In the genomic region with DNA sequence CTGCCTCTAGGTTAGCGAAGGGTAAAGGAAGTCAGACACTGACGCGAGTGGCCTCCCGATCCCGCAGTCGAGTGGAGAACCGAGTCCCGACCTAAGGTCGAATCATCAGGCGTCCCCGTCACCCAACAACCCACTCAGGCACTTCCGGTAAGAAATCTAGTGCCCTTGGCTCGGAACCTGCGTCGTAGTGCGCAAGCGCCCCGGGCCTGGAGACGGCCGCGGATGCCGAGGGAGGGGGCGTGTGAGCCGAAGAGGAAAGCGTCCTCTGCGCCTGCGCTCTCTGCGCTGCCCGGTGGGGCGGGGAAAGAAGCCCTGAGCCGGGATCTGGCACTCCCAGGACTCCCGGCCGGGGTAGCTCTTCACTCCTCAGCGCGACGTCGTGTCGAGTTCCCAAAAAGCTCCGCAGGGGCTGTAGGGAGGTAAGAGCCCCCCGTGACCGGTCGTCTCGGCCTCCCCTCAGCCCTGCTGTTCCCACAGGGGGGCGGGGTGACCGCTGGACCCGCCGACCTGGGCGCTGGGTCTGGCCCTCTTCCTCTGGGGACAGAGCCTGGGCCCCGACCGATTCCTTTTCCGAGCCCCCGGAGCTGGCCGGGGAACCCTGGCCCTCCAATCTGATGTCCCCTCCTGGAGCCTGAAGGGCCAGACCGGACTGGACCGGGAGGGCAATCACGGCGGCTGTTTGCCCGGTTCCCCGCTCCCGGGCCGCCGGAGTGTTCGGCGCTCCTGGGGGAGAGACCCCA, we compare ENCODE assay signal across 8 cellular contexts. TPM values are rescaled to one million over a fixed set of nuclear protein-coding genes. Genes with fewer than 3 reads are reported as not detected.
DNase-seq lines count a peak whose midpoint lies in the region; ATAC-seq and TF ChIP-seq lines count a peak whose summit lies in the region.

A gene (plus strand): TSS at position 330 of the 740 bp plus-strand sequence. CDS start 26,084 bp downstream, outside the sequence.

- H3K4me3 ChIP-seq in osteoblast (ENCODE audit: insufficient read depth, low read length): peak within 1 kb of the TSS; percentile 92
- peak within 1 kb of the TSS; percentile 79 for H3K4me3 ChIP-seq in thoracic aorta

- no peaks in the 10 kb centered on the region for H3K9me3 ChIP-seq in osteoblast (ENCODE audit: low read depth, low read length)
- no peaks in the 10 kb centered on the region for H3K9me3 ChIP-seq in thoracic aorta

- ATAC-seq in HG02623 (IDR thresholded peaks at IDR 0.05; ENCODE audit: unreplicated experiment) (peak; percentile 83), thoracic aorta (ENCODE audit: insufficient number of reproducible peaks, low FRiP score, low read depth) (peak; percentile 95)

- peak; percentile 96 for DNase-seq in GM10248 (ENCODE audit: extremely low spot score)
- DNase-seq in NCI-H1092 treated with DMSO at 0.1 percent for 48 hours (lab: John Stamatoyannopoulos, UW): peak; percentile 95
- peak; percentile 93 for DNase-seq in SKM-1 (lab: John Stamatoyannopoulos, UW; ENCODE audit: unreplicated experiment)
- DNase-seq in activated naive CD8-positive, alpha-beta T cell treated with anti-CD3 and anti-CD28 coated beads for 36 hours: peak; percentile 97
- peak; percentile 99 for DNase-seq in glutamatergic neuron
- peak; percentile 97 for DNase-seq in osteoblast (ENCODE audit: insufficient read length, low spot score, missing footprints)
- peak; percentile 93 for DNase-seq in thoracic aorta (ENCODE audit: low spot score)

- peaks cover 43% of the 10 kb centered on the region for H3K79me2 ChIP-seq in osteoblast (ENCODE audit: insufficient read depth, low read length)

- H3K27ac ChIP-seq in osteoblast (ENCODE audit: low read depth, low read length) (peak within 1 kb of the TSS; percentile 99), thoracic aorta (peak within 1 kb of the TSS; percentile 92 to 94)

- H3K27me3 ChIP-seq in osteoblast (ENCODE audit: insufficient read depth, low read length) (no peaks in the 10 kb centered on the region), thoracic aorta (replicated peaks; ENCODE audit: insufficient read depth) (no peaks in the 10 kb centered on the region)

- peak within 1 kb of the TSS; percentile 96 for H2AFZ ChIP-seq in osteoblast (ENCODE audit: low read length)

- H3K4me2 ChIP-seq in osteoblast (ENCODE audit: insufficient read depth, low read length): peak within 1 kb of the TSS; percentile 90

- no peaks in the 10 kb centered on the region for H3K36me3 ChIP-seq in osteoblast (ENCODE audit: insufficient read depth, low read length)
- no peaks in the 10 kb centered on the region for H3K36me3 ChIP-seq in thoracic aorta

- H3K4me3 Mint-ChIP-seq in activated naive CD8-positive, alpha-beta T cell treated with anti-CD3 and anti-CD28 coated beads for 36 hours: peak within 1 kb of the TSS; percentile 88
- H3K4me3 Mint-ChIP-seq in glutamatergic neuron (ENCODE audit: unreplicated experiment): peak within 1 kb of the TSS; percentile 91

- H4K20me1 ChIP-seq in osteoblast (ENCODE audit: insufficient read depth, low read length): no peaks in the 10 kb centered on the region

- CTCF ChIA-PET in GM10248 (lab: Yijun Ruan, JAX): interaction anchor here (0.8 to 1.3 kb wide), 3 partner anchors 10 to 316 kb away, joined by 3 to 6 read pairs (median 3); no protein-coding TSS in a partner anchor

- peaks cover 22% of the 10 kb centered on the region for H3K4me1 ChIP-seq in osteoblast (ENCODE audit: insufficient read depth, low read length)
- H3K4me1 ChIP-seq in thoracic aorta (ENCODE audit: control insufficient read depth in 1 of 2, low read depth in 2 of 2): peaks cover 4 to 29% of the 10 kb centered on the region in 2 donors

- POLR2A ChIA-PET in GM10248 (lab: Yijun Ruan, JAX): interaction anchor here (0.6 kb wide), 1 partner anchor 868 kb away, joined by 4 read pairs; no protein-coding TSS in a partner anchor

- H3K27ac Mint-ChIP-seq in activated naive CD8-positive, alpha-beta T cell treated with anti-CD3 and anti-CD28 coated beads for 36 hours: peak within 1 kb of the TSS; percentile 93
- H3K27ac Mint-ChIP-seq in glutamatergic neuron (ENCODE audit: unreplicated experiment): peak within 1 kb of the TSS; percentile 92

- H3K9me3 Mint-ChIP-seq in activated naive CD8-positive, alpha-beta T cell treated with anti-CD3 and anti-CD28 coated beads for 36 hours: no peaks in the 10 kb centered on the region
- peaks cover 5% of the 10 kb centered on the region for H3K9me3 Mint-ChIP-seq in glutamatergic neuron (ENCODE audit: unreplicated experiment)

- H3K36me3 Mint-ChIP-seq in activated naive CD8-positive, alpha-beta T cell treated with anti-CD3 and anti-CD28 coated beads for 36 hours: no peaks in the 10 kb centered on the region
- no peaks in the 10 kb centered on the region for H3K36me3 Mint-ChIP-seq in glutamatergic neuron (ENCODE audit: unreplicated experiment)

- TF ChIP-seq CTCF in GM10248 (IDR thresholded peaks at IDR 0.05; ENCODE audit: control extremely low read depth, extremely low read depth, low read depth, missing control alignments): no peak
- peak; percentile 39 for TF ChIP-seq CTCF in glutamatergic neuron (IDR thresholded peaks at IDR 0.05; ENCODE audit: partially characterized antibody, unreplicated experiment)
- no peak for TF ChIP-seq CTCF in osteoblast (IDR thresholded peaks at IDR 0.05; ENCODE audit: extremely low read depth, low read depth, low read length)
- TF ChIP-seq CTCF in thoracic aorta (IDR thresholded peaks at IDR 0.05): peak; percentile 61

- H3K4me1 Mint-ChIP-seq in activated naive CD8-positive, alpha-beta T cell treated with anti-CD3 and anti-CD28 coated beads for 36 hours: peaks cover 19% of the 10 kb centered on the region
- H3K4me1 Mint-ChIP-seq in glutamatergic neuron (ENCODE audit: low read depth, unreplicated experiment): peaks cover 6% of the 10 kb centered on the region

- no peaks in the 10 kb centered on the region for H3K27me3 Mint-ChIP-seq in activated naive CD8-positive, alpha-beta T cell treated with anti-CD3 and anti-CD28 coated beads for 36 hours
- peaks cover 4% of the 10 kb centered on the region for H3K27me3 Mint-ChIP-seq in glutamatergic neuron (ENCODE audit: unreplicated experiment)

RNA-seq across cellular contexts. Expression of the gene that starts here (rescaled TPM):
- 1 to 10 TPM; 7.2 to 8.4 TPM for total RNA-seq in activated naive CD8-positive, alpha-beta T cell treated with anti-CD3 and anti-CD28 coated beads for 36 hours
- 51.5 TPM for total RNA-seq in glutamatergic neuron (ENCODE audit: unreplicated experiment)
- 32.6 and 38.3 TPM in 2 replicates for total RNA-seq in osteoblast
- total RNA-seq in thoracic aorta: 10 to 100 TPM; 29.0 to 36.8 TPM

Comparison
In these comparisons a context has a peak if more than half of its experiments do, and no peak if none do; other contexts are left out.
1. Peak in every context shown above with its lines: DNase-seq, ATAC-seq, H3K4me3 ChIP-seq and H3K27ac ChIP-seq.
2. CTCF ChIP-seq: peak in glutamatergic neuron (single experiment) and thoracic aorta (single experiment); none in GM10248 (single experiment) and osteoblast (single experiment).